ENCODE assay signal across 8 cellular contexts in the genomic region with DNA sequence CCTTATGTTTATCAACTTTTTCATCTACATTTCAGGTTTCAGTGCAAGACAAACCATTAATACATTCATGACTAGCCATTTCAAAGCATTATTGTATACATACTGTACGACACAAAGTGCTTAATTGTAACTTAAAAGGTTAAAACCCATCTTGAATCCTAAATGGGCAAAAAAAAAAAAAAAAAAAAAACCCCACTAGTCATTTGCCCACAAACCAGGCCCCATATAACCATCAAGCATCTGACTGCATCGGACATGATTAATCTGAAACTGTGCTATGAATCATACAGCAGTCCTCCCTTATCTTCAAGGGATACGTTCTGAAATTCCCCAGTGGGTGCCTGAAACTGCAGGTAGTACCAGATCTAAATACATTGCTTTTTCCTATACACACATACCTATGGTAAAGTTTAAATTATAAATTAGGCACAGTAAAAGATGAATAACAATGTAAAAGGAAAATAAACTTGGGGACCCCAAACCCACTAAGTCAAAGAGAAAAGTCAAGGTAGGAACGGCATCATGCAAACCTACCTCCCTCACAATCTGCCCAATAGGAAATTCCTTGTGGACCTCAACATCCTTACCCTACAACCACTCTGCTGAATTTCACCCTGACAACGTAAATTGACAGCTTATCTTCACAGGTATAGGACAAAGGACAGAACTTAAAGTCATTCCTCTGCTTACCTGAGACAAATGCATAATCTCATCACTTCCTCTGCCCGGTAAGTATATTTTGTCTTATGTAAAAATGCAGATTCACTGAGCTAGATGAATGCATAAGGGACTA. TPM values are rescaled to one million over a fixed set of nuclear protein-coding genes. Genes with fewer than 3 reads are reported as not detected.
A peak's percentile ranks its signal among the peaks of the same experiment; 100 is the strongest.
DNase-seq lines count a peak whose midpoint lies in the region; ATAC-seq and TF ChIP-seq lines count a peak whose summit lies in the region.

No MANE protein-coding gene starts in this region.

- peaks cover 57% of the 10 kb centered on the region for H3F3A ChIP-seq in SU-DHL-6 (ENCODE audit: insufficient read depth)

- no peaks in the 10 kb centered on the region for H3K9me3 Mint-ChIP-seq in immature natural killer cell

- no peaks in the 10 kb centered on the region for H3K9me3 ChIP-seq in SU-DHL-6 (ENCODE audit: insufficient read depth, low read length)

- no peaks in the 10 kb centered on the region for H3K9me2 ChIP-seq in SU-DHL-6 (replicated peaks; ENCODE audit: insufficient read depth, low read length)

- H3K36me3 ChIP-seq in SU-DHL-6 (ENCODE audit: low read length): no peaks in the 10 kb centered on the region

- H3K79me2 ChIP-seq in SU-DHL-6 (ENCODE audit: insufficient read depth, low read length): peaks cover 97% of the 10 kb centered on the region

- H3K4me2 ChIP-seq in SU-DHL-6 (ENCODE audit: low read depth, low read length, poor library complexity, severe bottlenecking): peak overlapping the region; percentile 81

- H4K20me1 ChIP-seq in SU-DHL-6 (ENCODE audit: low read depth, low read length): peaks cover 13% of the 10 kb centered on the region

- H3K27ac Mint-ChIP-seq in immature natural killer cell: peak overlapping the region in 5 of 6 donors; percentile 2 to 86 (median 46)

- H3K27ac ChIP-seq in SU-DHL-6 (ENCODE audit: low read depth, low read length): peak overlapping the region; percentile 90

- peaks cover 0 to 2% (median 0%) of the 10 kb centered on the region in 3 donors for H3K27me3 Mint-ChIP-seq in immature natural killer cell (ENCODE audit: low read depth in 3 of 3)

- no peak overlapping the region for H2AFZ ChIP-seq in SU-DHL-6 (ENCODE audit: low read depth, low read length, severe bottlenecking)

- no peak for TF ChIP-seq CTCF in SU-DHL-6 (IDR thresholded peaks at IDR 0.05; ENCODE audit: insufficient read depth, low read length, poor library complexity, severe bottlenecking)

- peaks cover 77 to 85% of the 10 kb centered on the region in 2 donors for H3K4me1 Mint-ChIP-seq in immature natural killer cell

- peak overlapping the region; percentile 4 for H3K4me3 ChIP-seq in SU-DHL-6 (ENCODE audit: insufficient read depth, low read length, poor library complexity, severe bottlenecking)

- no peaks in the 10 kb centered on the region for H3K36me3 Mint-ChIP-seq in immature natural killer cell

- no peaks in the 10 kb centered on the region for H3K27me3 ChIP-seq in SU-DHL-6 (ENCODE audit: low read length)

- intact Hi-C loops in cardiac septum (cut with DNase I): no loop called here

- H3K9ac ChIP-seq in SU-DHL-6 (ENCODE audit: low read length): peak overlapping the region; percentile 30

- ATAC-seq in HG02870 (IDR thresholded peaks at IDR 0.05; ENCODE audit: unreplicated experiment): peak; percentile 90
- no peak for ATAC-seq in GM19324 (IDR thresholded peaks at IDR 0.05; ENCODE audit: low FRiP score, unreplicated experiment)

- H3K4me3 Mint-ChIP-seq in immature natural killer cell: peak overlapping the region in 3 of 5 donors; percentile 16 to 59 (median 23)

- DNase-seq in activated CD4-positive, alpha-beta T cell treated with anti-CD3 and anti-CD28 coated beads for 4 hours: peak; percentile 28
- no peak for DNase-seq in activated CD4-positive, alpha-beta T cell treated with anti-CD3 and anti-CD28 coated beads, Interleukin-2, amount 50 U/mL, for 1 hour
- no peak for DNase-seq in immature natural killer cell
- DNase-seq in cardiac septum (ENCODE audit: low spot score): no peak
- no peak for DNase-seq in AG08396 (ENCODE audit: low spot score)

RNA-seq across cellular contexts. Expression of a gene that starts 14.3 kb away (rescaled TPM):
- 1 to 10 TPM in 2 of 3 donors, under 1 TPM in 1; 0.35 to 3.2 (median 2.8) TPM for polyA plus RNA-seq in immature natural killer cell
- 28.0 TPM for total RNA-seq in cardiac septum

Comparison
In these comparisons a context has a peak if more than half of its experiments do, and no peak if none do; other contexts are left out.
1. DNase-seq: peak in activated CD4-positive, alpha-beta T cell treated with anti-CD3 and anti-CD28 coated beads for 4 hours (2 of 2); none in activated CD4-positive, alpha-beta T cell treated with anti-CD3 and anti-CD28 coated beads, Interleukin-2, amount 50 U/mL, for 1 hour (single experiment), immature natural killer cell (0 of 3), cardiac septum (single experiment) and AG08396 (single experiment).